ENCODE assay signal across 30 cellular contexts in the genomic region with DNA sequence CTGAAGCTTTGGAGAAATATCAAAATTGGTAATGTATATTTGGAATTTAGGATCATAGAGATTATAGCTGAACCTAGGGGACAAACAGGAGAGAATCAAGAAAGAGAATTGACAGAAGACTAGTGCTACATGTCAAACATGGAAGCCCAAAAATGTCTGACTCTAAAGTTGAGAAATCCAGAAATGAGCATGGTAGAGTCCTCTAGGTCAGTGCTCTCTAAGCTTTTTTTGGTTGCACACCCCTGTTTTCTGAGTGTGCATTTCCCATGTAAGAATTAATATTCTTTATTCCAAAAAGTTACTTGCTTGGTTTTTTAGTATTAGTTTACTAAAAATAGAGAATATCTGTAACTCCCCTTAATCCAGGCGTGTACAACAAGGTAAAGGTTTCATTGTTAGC.
"Had no signal": no experiment of that assay in that cellular context is flagged by ENCODE, and none has a peak within 500 bp of the region (broad histone marks: within the 10 kb centered on the region; RNA-seq: fewer than 3 reads in every experiment).

No MANE protein-coding gene starts in this region.

- H3K4me3 ChIP-seq: cardiac muscle cell, MG63, SK-N-MC had no signal

- H3K36me3 ChIP-seq: brain microvascular endothelial cell, cardiac muscle cell had no signal

- H3K9ac ChIP-seq: KMS-11 had no signal

- H3K27ac ChIP-seq: brain microvascular endothelial cell, cardiac muscle cell, KMS-11, SK-N-MC, VCaP had no signal

- H3K27me3 ChIP-seq: brain microvascular endothelial cell, cardiac muscle cell, MG63 had no signal

- H3K4me3 Mint-ChIP-seq: activated CD4-positive, alpha-beta memory T cell treated with anti-CD3 and anti-CD28 coated beads, Interleukin-2, amount 10 ng/mL, durations not matched to agents 7 days and 5 days; activated CD4-positive, alpha-beta T cell treated with anti-CD3 and anti-CD28 coated beads, Interleukin-2, amount 10 ng/mL, durations not matched to agents 7 days and 5 days; activated naive CD4-positive, alpha-beta T cell treated with anti-CD3 and anti-CD28 coated beads for 36 hours; activated naive CD8-positive, alpha-beta T cell; activated T-helper 17 cell treated with anti-CD3 and anti-CD28 coated beads, Interleukin-2, amount 50 U/mL, for 72 hours; T-cell had no signal

- H3K9me3 ChIP-seq: MG63 had no signal

- H3K4me2 ChIP-seq: KMS-11 had no signal

- H3K27ac Mint-ChIP-seq: activated CD4-positive, alpha-beta memory T cell treated with anti-CD3 and anti-CD28 coated beads, Interleukin-2, amount 10 ng/mL, durations not matched to agents 7 days and 5 days; activated CD4-positive, alpha-beta T cell treated with anti-CD3 and anti-CD28 coated beads, Interleukin-2, amount 10 ng/mL, durations not matched to agents 7 days and 5 days; activated naive CD4-positive, alpha-beta T cell treated with anti-CD3 and anti-CD28 coated beads for 36 hours; activated naive CD8-positive, alpha-beta T cell; activated T-helper 17 cell treated with anti-CD3 and anti-CD28 coated beads, Interleukin-2, amount 50 U/mL, for 72 hours; T-cell had no signal

- ATAC-seq: activated T-helper 17 cell treated with anti-CD3 and anti-CD28 coated beads, Interleukin-2, amount 50 U/mL, for 72 hours; Panc1; Right ventricle myocardium inferior; T-cell had no signal

- H3K9me3 Mint-ChIP-seq: activated CD4-positive, alpha-beta memory T cell treated with anti-CD3 and anti-CD28 coated beads, Interleukin-2, amount 10 ng/mL, durations not matched to agents 7 days and 5 days; activated CD4-positive, alpha-beta T cell treated with anti-CD3 and anti-CD28 coated beads, Interleukin-2, amount 10 ng/mL, durations not matched to agents 7 days and 5 days; activated naive CD4-positive, alpha-beta T cell treated with anti-CD3 and anti-CD28 coated beads for 36 hours; activated T-helper 17 cell treated with anti-CD3 and anti-CD28 coated beads, Interleukin-2, amount 50 U/mL, for 72 hours; T-cell had no signal

- H3K27me3 Mint-ChIP-seq: activated CD4-positive, alpha-beta memory T cell treated with anti-CD3 and anti-CD28 coated beads, Interleukin-2, amount 10 ng/mL, durations not matched to agents 7 days and 5 days; activated CD4-positive, alpha-beta T cell treated with anti-CD3 and anti-CD28 coated beads, Interleukin-2, amount 10 ng/mL, durations not matched to agents 7 days and 5 days; activated naive CD8-positive, alpha-beta T cell; activated T-helper 17 cell treated with anti-CD3 and anti-CD28 coated beads, Interleukin-2, amount 50 U/mL, for 72 hours; T-cell had no signal

- DNase-seq: activated CD4-positive, alpha-beta memory T cell treated with anti-CD3 and anti-CD28 coated beads, Interleukin-2, amount 10 ng/mL, durations not matched to agents 7 days and 5 days; activated CD4-positive, alpha-beta T cell treated with anti-CD3 and anti-CD28 coated beads, Interleukin-2, amount 10 ng/mL, durations not matched to agents 7 days and 5 days; activated CD4-positive, CD25-positive, alpha-beta regulatory T cell; activated gamma-delta T cell; activated naive CD4-positive, alpha-beta T cell treated with anti-CD3 and anti-CD28 coated beads for 36 hours; activated T-cell treated with anti-CD3 and anti-CD28 coated beads for 4 hours; activated T-cell treated with anti-CD3 and anti-CD28 coated beads, Interleukin-2, amount 50 U/mL, for 48 hours; amygdala; brain microvascular endothelial cell; MG63; MV-4-11; NCI-H1092 treated with DMSO at 0.1 percent for 48 hours; NCI-H1436; NCI-H1694 treated with DMSO at 0.1 percent for 48 hours; NCI-H2029 treated with DMSO at 0.1 percent for 48 hours; NCI-H345; NCI-H510A; NCI-H526 treated with DMSO at 0.1 percent for 48 hours; NCI-H82; OCI-M1; RPMI8226; T-cell had no signal
